ENCODE assay signal across 31 cellular contexts in the genomic region with DNA sequence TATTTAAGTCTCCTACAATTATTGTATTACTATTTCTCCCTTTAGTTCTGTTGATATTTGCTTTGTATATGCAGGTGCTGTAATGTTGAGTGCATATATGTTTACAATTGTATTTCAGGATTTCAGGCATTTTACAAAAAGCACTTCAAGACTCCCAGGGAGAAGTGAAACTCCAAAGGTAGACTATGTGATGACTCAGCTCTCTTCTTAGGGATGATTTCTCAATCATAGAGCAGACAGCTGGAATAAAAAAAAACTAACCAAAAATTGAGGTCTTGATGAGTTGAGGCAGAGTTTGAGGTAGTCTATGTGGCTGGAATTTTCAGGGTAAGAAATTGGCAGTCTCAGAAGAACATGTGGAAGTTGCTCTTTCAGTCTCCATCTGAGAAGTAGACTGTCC.
DNase-seq lines count a peak whose midpoint lies in the region; ATAC-seq and TF ChIP-seq lines count a peak whose summit lies in the region.
"Had no signal": no experiment of that assay in that cellular context is flagged by ENCODE, and none has a peak within 500 bp of the region (broad histone marks: within the 10 kb centered on the region; RNA-seq: fewer than 3 reads in every experiment).

No MANE protein-coding gene starts in this region.

- H3K27ac Mint-ChIP-seq in effector memory CD8-positive, alpha-beta T cell = no peak overlapping the region
- H3K27ac Mint-ChIP-seq: activated CD4-positive, alpha-beta memory T cell treated with anti-CD3 and anti-CD28 coated beads, Interleukin-2, amount 10 ng/mL, durations not matched to agents 7 days and 5 days; activated naive CD4-positive, alpha-beta T cell treated with anti-CD3 and anti-CD28 coated beads, Interleukin-2, amount 50 U/mL, for 24 hours; activated T-helper 2 cell treated with anti-CD3 and anti-CD28 coated beads, Interferon-gamma antibody, Interleukin-2, Interleukin-4, amounts not matched to agents 10 μg/mL and 5 μg/mL and 100 μg/mL, durations not matched to agents 14 hours and 24 hours and 36 hours; dendritic cell treated with granulocyte-macrophage colony-stimulating factor and Interleukin-4, amounts not matched to agents 40 ng/mL and 50 ng/mL, for 4 days; naive thymus-derived CD8-positive, alpha-beta T cell; stimulated activated naive CD8-positive, alpha-beta T cell treated with anti-CD3 and anti-CD28 coated beads, Interleukin-15, Interleukin-2, amounts not matched to agents 100 ng/mL and 50 ng/mL, for 24 hours; T-cell had no signal

- no peaks in the 10 kb centered on the region for H3K36me3 ChIP-seq in A673 (ENCODE audit: insufficient read depth, low read length, poor library complexity, severe bottlenecking)
- H3K36me3 ChIP-seq: BE2C, thoracic aorta, vagina had no signal

- H3K4me1 ChIP-seq in A673 (ENCODE audit: insufficient read depth, low read length, poor library complexity, severe bottlenecking) = peaks cover 6% of the 10 kb centered on the region
- H3K4me1 ChIP-seq: BE2C, psoas muscle, vagina had no signal

- H3K9me3 Mint-ChIP-seq in effector memory CD8-positive, alpha-beta T cell = peaks cover 0 to 11% of the 10 kb centered on the region in 2 donors

- CTCF ChIA-PET in RWPE1 (lab: Yijun Ruan, JAX) = no interaction called here
- CTCF ChIA-PET in A673 (lab: Charles Lee) = no interaction called here

- no peaks in the 10 kb centered on the region for H3K27me3 ChIP-seq in A673 (replicated peaks; ENCODE audit: insufficient read depth, low read depth, low read length, poor library complexity)
- H3K27me3 ChIP-seq: BE2C, vagina had no signal

- no peak overlapping the region for H3K4me3 Mint-ChIP-seq in effector memory CD8-positive, alpha-beta T cell
- H3K4me3 Mint-ChIP-seq: activated CD4-positive, alpha-beta memory T cell treated with anti-CD3 and anti-CD28 coated beads, Interleukin-2, amount 10 ng/mL, durations not matched to agents 7 days and 5 days; activated naive CD4-positive, alpha-beta T cell treated with anti-CD3 and anti-CD28 coated beads, Interleukin-2, amount 50 U/mL, for 24 hours; CD8-positive, alpha-beta memory T cell; dendritic cell treated with granulocyte-macrophage colony-stimulating factor and Interleukin-4, amounts not matched to agents 40 ng/mL and 50 ng/mL, for 4 days; naive thymus-derived CD8-positive, alpha-beta T cell; stimulated activated naive CD8-positive, alpha-beta T cell treated with anti-CD3 and anti-CD28 coated beads, Interleukin-15, Interleukin-2, amounts not matched to agents 100 ng/mL and 50 ng/mL, for 24 hours; T-cell had no signal

- H3K4me1 Mint-ChIP-seq in effector memory CD8-positive, alpha-beta T cell (ENCODE audit: low read depth in 2 of 2) = no peaks in the 10 kb centered on the region
- H3K4me1 Mint-ChIP-seq: activated CD4-positive, alpha-beta memory T cell treated with anti-CD3 and anti-CD28 coated beads, Interleukin-2, amount 10 ng/mL, durations not matched to agents 7 days and 5 days; activated naive CD4-positive, alpha-beta T cell treated with anti-CD3 and anti-CD28 coated beads, Interleukin-2, amount 50 U/mL, for 24 hours; naive thymus-derived CD8-positive, alpha-beta T cell; T-cell had no signal

- POLR2A ChIA-PET in RWPE1 (lab: Yijun Ruan, JAX; ENCODE audit: low non-redundant PET) = no interaction called here
- POLR2A ChIA-PET in A673 (lab: Charles Lee; ENCODE audit: low non-redundant PET) = no interaction called here

- H3K36me3 Mint-ChIP-seq in effector memory CD8-positive, alpha-beta T cell (ENCODE audit: insufficient read depth) = peaks cover 2% of the 10 kb centered on the region
- H3K36me3 Mint-ChIP-seq: activated naive CD4-positive, alpha-beta T cell treated with anti-CD3 and anti-CD28 coated beads, Interleukin-2, amount 50 U/mL, for 24 hours; T-cell had no signal

- peak; percentile 49 to 50 for DNase-seq in AML-193 (lab: John Stamatoyannopoulos, UW)
- peak; percentile 56 for DNase-seq in M059J (ENCODE audit: low read depth)
- peak; percentile 17 for DNase-seq in RWPE1 (ENCODE audit: low spot score)
- DNase-seq in fibroblast of pulmonary artery (ENCODE audit: low read depth) = peak; percentile 21
- DNase-seq in A673 (ENCODE audit: low spot score) = no peak
- no peak for DNase-seq in activated CD4-positive, alpha-beta T cell treated with anti-CD3 and anti-CD28 coated beads for 4 hours
- no peak for DNase-seq in effector memory CD8-positive, alpha-beta T cell
- no peak for DNase-seq in omental fat pad (ENCODE audit: low spot score)
- DNase-seq: activated CD4-positive, alpha-beta memory T cell treated with anti-CD3 and anti-CD28 coated beads, Interleukin-2, amount 10 ng/mL, durations not matched to agents 7 days and 5 days; anterior cingulate cortex; BE2C; CD8-positive, alpha-beta memory T cell; DMS153; GOT3; hypothalamus; left ventricle myocardium superior; naive thymus-derived CD8-positive, alpha-beta T cell; NCI-H1436; NCI-H2107; NCI-H446; nucleus accumbens; PC-3; psoas muscle; SHP77; T-cell had no signal

- no peak overlapping the region for H3K4me3 ChIP-seq in fibroblast of pulmonary artery (replicated peaks; ENCODE audit: low read depth, low read length)
- no peak overlapping the region for H3K4me3 ChIP-seq in A673 (ENCODE audit: low read depth, low read length, poor library complexity, severe bottlenecking)
- H3K4me3 ChIP-seq: psoas muscle, thoracic aorta, vagina had no signal

- intact Hi-C loops in A673 (cut with micrococcal nuclease; ENCODE audit: unreplicated experiment) = no loop called here

- H3K27me3 Mint-ChIP-seq in effector memory CD8-positive, alpha-beta T cell = no peaks in the 10 kb centered on the region
- H3K27me3 Mint-ChIP-seq: activated CD4-positive, alpha-beta memory T cell treated with anti-CD3 and anti-CD28 coated beads, Interleukin-2, amount 10 ng/mL, durations not matched to agents 7 days and 5 days; activated naive CD4-positive, alpha-beta T cell treated with anti-CD3 and anti-CD28 coated beads, Interleukin-2, amount 50 U/mL, for 24 hours; dendritic cell treated with granulocyte-macrophage colony-stimulating factor and Interleukin-4, amounts not matched to agents 40 ng/mL and 50 ng/mL, for 4 days; naive thymus-derived CD8-positive, alpha-beta T cell; stimulated activated naive CD8-positive, alpha-beta T cell treated with anti-CD3 and anti-CD28 coated beads, Interleukin-15, Interleukin-2, amounts not matched to agents 100 ng/mL and 50 ng/mL, for 24 hours; T-cell had no signal

- no peak for ATAC-seq in effector memory CD8-positive, alpha-beta T cell (replicated peaks)
- ATAC-seq in omental fat pad (ENCODE audit: low FRiP score) = no peak
- ATAC-seq: left ventricle myocardium superior; naive thymus-derived CD8-positive, alpha-beta T cell; PC-3; psoas muscle; T-cell had no signal

- H3K27ac ChIP-seq in RWPE1 = no peak overlapping the region
- H3K27ac ChIP-seq in A673 (ENCODE audit: low read depth, low read length, poor library complexity, severe bottlenecking) = no peak overlapping the region
- H3K27ac ChIP-seq: psoas muscle, thoracic aorta, vagina had no signal

- H3K9me3 ChIP-seq in A673 (ENCODE audit: low read depth, low read length, poor library complexity, severe bottlenecking) = peaks cover 31% of the 10 kb centered on the region
- H3K9me3 ChIP-seq: BE2C, psoas muscle, vagina had no signal

- no TSS peak for BruUV-seq in A673 (replicated peaks; lab: Mats Ljungman, UMichigan)

- TF ChIP-seq CTCF in RWPE1 (conservative IDR thresholded peaks at IDR 0.05; ENCODE audit: low read depth) (no peak), fibroblast of pulmonary artery (IDR thresholded peaks at IDR 0.05; ENCODE audit: low read length, missing control alignments) (no peak), A673 (conservative IDR thresholded peaks at IDR 0.05; ENCODE audit: low read depth, low read length) (no peak), omental fat pad (IDR thresholded peaks at IDR 0.05) (no peak)

Comparison
In these comparisons a context has a peak if more than half of its experiments do, and no peak if none do; other contexts are left out.
1. DNase-seq: peak in AML-193 (2 of 2), M059J (single experiment), RWPE1 (single experiment) and fibroblast of pulmonary artery (single experiment); none in A673 (single experiment), activated CD4-positive, alpha-beta T cell treated with anti-CD3 and anti-CD28 coated beads for 4 hours (0 of 2), effector memory CD8-positive, alpha-beta T cell (0 of 3) and omental fat pad (single experiment).